30 cellular contexts compared by ENCODE assay signal in genomic region chr5:45110399-45110798, GRCh38.
"Had no signal": no experiment of that assay in that cellular context is flagged by ENCODE, and none has a peak within 500 bp of the region (broad histone marks: within the 10 kb centered on the region; RNA-seq: fewer than 3 reads in every experiment).

No MANE protein-coding gene starts in this region.

- H3K27ac Mint-ChIP-seq: activated CD4-positive, alpha-beta T cell treated with anti-CD3 and anti-CD28 coated beads, Interleukin-2, amount 10 ng/mL, durations not matched to agents 7 days and 5 days; activated CD8-positive, alpha-beta memory T cell treated with anti-CD3 and anti-CD28 coated beads, Interleukin-2, amount 10 ng/mL, durations not matched to agents 7 days and 5 days; activated CD8-positive, alpha-beta T cell treated with anti-CD3 and anti-CD28 coated beads for 36 hours; effector memory CD8-positive, alpha-beta T cell; immature natural killer cell; stimulated activated memory B cell treated with anti-CD40 and anti-IgM and Interleukin-4, amounts not matched to agents 10 μg/mL and 1 μg/mL and 100 μg/mL, for 72 hours; T-helper 17 cell had no signal

- H3K9me3 ChIP-seq: colonic mucosa, esophagus squamous epithelium, gastroesophageal sphincter, left ventricle myocardium inferior, suprapubic skin, transverse colon had no signal

- H3K27ac ChIP-seq: colonic mucosa, esophagus squamous epithelium, gastroesophageal sphincter, left ventricle myocardium inferior, stomach, suprapubic skin, transverse colon had no signal

- H3K4me3 ChIP-seq: colonic mucosa, dorsolateral prefrontal cortex, esophagus squamous epithelium, gastroesophageal sphincter, left ventricle myocardium inferior, stomach, suprapubic skin, transverse colon had no signal

- H3K4me1 ChIP-seq: colonic mucosa, esophagus squamous epithelium, gastroesophageal sphincter, left ventricle myocardium inferior, stomach, suprapubic skin, transverse colon had no signal

- H3K4me1 Mint-ChIP-seq: activated CD4-positive, alpha-beta T cell treated with anti-CD3 and anti-CD28 coated beads, Interleukin-2, amount 10 ng/mL, durations not matched to agents 7 days and 5 days; activated CD8-positive, alpha-beta memory T cell treated with anti-CD3 and anti-CD28 coated beads, Interleukin-2, amount 10 ng/mL, durations not matched to agents 7 days and 5 days; brain; central memory CD8-positive, alpha-beta T cell; immature natural killer cell; stimulated activated memory B cell treated with anti-CD40 and anti-IgM and Interleukin-4, amounts not matched to agents 10 μg/mL and 1 μg/mL and 100 μg/mL, for 72 hours had no signal

- DNase-seq: activated CD4-positive, alpha-beta T cell treated with anti-CD3 and anti-CD28 coated beads, Interleukin-2, amount 10 ng/mL, durations not matched to agents 7 days and 5 days; activated CD8-positive, alpha-beta memory T cell treated with anti-CD3 and anti-CD28 coated beads, Interleukin-2, amount 10 ng/mL, durations not matched to agents 7 days and 5 days; activated CD8-positive, alpha-beta T cell treated with anti-CD3 and anti-CD28 coated beads for 36 hours; activated gamma-delta T cell; activated naive CD4-positive, alpha-beta T cell treated with anti-CD3 and anti-CD28 coated beads, Interleukin-2, amount 50 U/mL, for 16 hours; activated T-cell treated with anti-CD3 and anti-CD28 coated beads for 4 hours; aorta; colonic mucosa; dorsolateral prefrontal cortex; effector memory CD8-positive, alpha-beta T cell; esophagus squamous epithelium; head of caudate nucleus; hypothalamus; immature natural killer cell; kidney glomerular epithelial cell; left ventricle myocardium inferior; nephron progenitor cell; small intestine; stimulated activated CD4-positive, alpha-beta T cell treated with anti-CD3 and anti-CD28 coated beads, Interleukin-2, amount 100 ng/mL, for 24 hours; stomach; SW 1271; T-helper 17 cell; transverse colon had no signal

- H3K4me3 Mint-ChIP-seq: activated CD4-positive, alpha-beta T cell treated with anti-CD3 and anti-CD28 coated beads, Interleukin-2, amount 10 ng/mL, durations not matched to agents 7 days and 5 days; activated CD8-positive, alpha-beta memory T cell treated with anti-CD3 and anti-CD28 coated beads, Interleukin-2, amount 10 ng/mL, durations not matched to agents 7 days and 5 days; activated CD8-positive, alpha-beta T cell treated with anti-CD3 and anti-CD28 coated beads for 36 hours; brain; central memory CD8-positive, alpha-beta T cell; effector memory CD8-positive, alpha-beta T cell; immature natural killer cell; nephron progenitor cell; stimulated activated memory B cell treated with anti-CD40 and anti-IgM and Interleukin-4, amounts not matched to agents 10 μg/mL and 1 μg/mL and 100 μg/mL, for 72 hours; T-helper 17 cell had no signal

- H3K27me3 Mint-ChIP-seq: activated CD4-positive, alpha-beta T cell treated with anti-CD3 and anti-CD28 coated beads, Interleukin-2, amount 10 ng/mL, durations not matched to agents 7 days and 5 days; activated CD8-positive, alpha-beta memory T cell treated with anti-CD3 and anti-CD28 coated beads, Interleukin-2, amount 10 ng/mL, durations not matched to agents 7 days and 5 days; activated CD8-positive, alpha-beta T cell treated with anti-CD3 and anti-CD28 coated beads for 36 hours; central memory CD8-positive, alpha-beta T cell; effector memory CD8-positive, alpha-beta T cell; stimulated activated memory B cell treated with anti-CD40 and anti-IgM and Interleukin-4, amounts not matched to agents 10 μg/mL and 1 μg/mL and 100 μg/mL, for 72 hours; T-helper 17 cell had no signal

- H3K27me3 ChIP-seq: colonic mucosa, dorsolateral prefrontal cortex, esophagus squamous epithelium, gastroesophageal sphincter, stomach, suprapubic skin, transverse colon had no signal

- ATAC-seq: activated CD4-positive, CD25-positive, alpha-beta regulatory T cell treated with anti-CD3 and anti-CD28 coated beads, Interleukin-2, amount 50 U/mL, for 24 hours; activated CD8-positive, alpha-beta memory T cell treated with anti-CD3 and anti-CD28 coated beads, Interleukin-2, amount 10 ng/mL, durations not matched to agents 7 days and 5 days; activated CD8-positive, alpha-beta T cell treated with anti-CD3 and anti-CD28 coated beads for 36 hours; effector memory CD8-positive, alpha-beta T cell; gastroesophageal sphincter; sciatic nerve; stimulated activated memory B cell treated with anti-CD40 and anti-IgM and Interleukin-4, amounts not matched to agents 10 μg/mL and 1 μg/mL and 100 μg/mL, for 72 hours; T-helper 17 cell had no signal

- H3K36me3 ChIP-seq: colonic mucosa, esophagus squamous epithelium, gastroesophageal sphincter, left ventricle myocardium inferior, stomach, suprapubic skin, transverse colon had no signal

- H3K36me3 Mint-ChIP-seq: activated CD8-positive, alpha-beta memory T cell treated with anti-CD3 and anti-CD28 coated beads, Interleukin-2, amount 10 ng/mL, durations not matched to agents 7 days and 5 days; brain; stimulated activated memory B cell treated with anti-CD40 and anti-IgM and Interleukin-4, amounts not matched to agents 10 μg/mL and 1 μg/mL and 100 μg/mL, for 72 hours had no signal

- H3K9me3 Mint-ChIP-seq: brain, nephron progenitor cell had no signal
